Comparison of ENCODE assay signal across 2 cellular contexts in the genomic region with DNA sequence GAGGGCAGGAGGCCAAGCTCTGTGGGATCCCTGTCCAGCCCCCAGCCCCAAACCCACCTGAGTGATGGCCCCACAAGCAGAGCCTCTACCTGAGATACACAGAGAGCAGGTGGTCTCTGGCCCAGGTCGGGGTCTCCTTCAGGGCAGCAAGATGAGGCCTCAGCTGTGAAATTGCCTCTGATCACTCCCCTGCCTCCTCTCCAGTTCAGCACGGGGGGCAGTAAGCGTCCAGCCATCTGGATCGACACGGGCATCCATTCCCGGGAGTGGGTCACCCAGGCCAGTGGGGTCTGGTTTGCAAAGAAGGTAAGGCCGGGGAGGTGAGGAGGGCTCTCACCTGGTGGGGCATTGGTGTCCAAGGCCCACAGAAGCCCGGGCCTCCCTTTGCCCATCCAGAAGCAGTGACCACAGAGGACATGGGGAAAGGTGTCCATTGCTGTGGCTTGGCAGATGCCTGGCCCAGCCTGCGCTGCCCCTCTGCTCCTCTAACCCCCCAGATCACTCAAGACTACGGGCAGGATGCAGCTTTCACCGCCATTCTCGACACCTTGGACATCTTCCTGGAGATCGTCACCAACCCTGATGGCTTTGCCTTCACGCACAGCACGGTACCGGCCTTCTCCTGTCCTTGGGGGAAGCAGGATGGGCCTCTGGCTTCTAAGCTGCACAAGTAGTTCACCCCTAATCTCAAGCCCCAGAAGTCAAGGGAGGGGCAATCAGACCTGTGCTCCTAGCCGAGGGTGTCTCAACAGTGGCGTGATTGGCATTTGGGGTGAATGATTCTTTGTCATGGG.
TF ChIP-seq lines count a peak whose summit lies in the region.

No MANE protein-coding gene starts in this region.

TF ChIP-seq in IMR-90, 13 proteins besides CTCF, POLR2A, EP300 and RAD21:
- no peak for TF ChIP-seq RCOR1 (IDR thresholded peaks at IDR 0.05; ENCODE audit: insufficient replicate concordance, low read length)
- no peak for TF ChIP-seq CHD1 (IDR thresholded peaks at IDR 0.05; ENCODE audit: low read depth, low read length)
- TF ChIP-seq MAZ (IDR thresholded peaks at IDR 0.05; ENCODE audit: borderline replicate concordance, low read depth, low read length): no peak
- no peak for TF ChIP-seq MAFK (IDR thresholded peaks at IDR 0.05; ENCODE audit: low read depth, low read length)
- no peak for TF ChIP-seq MXI1 (IDR thresholded peaks at IDR 0.05; ENCODE audit: borderline replicate concordance, low read depth, low read length)

TF ChIP-seq in K562, 482 proteins besides CTCF, POLR2A, EP300 and RAD21:
- TF ChIP-seq, protein P1, sequence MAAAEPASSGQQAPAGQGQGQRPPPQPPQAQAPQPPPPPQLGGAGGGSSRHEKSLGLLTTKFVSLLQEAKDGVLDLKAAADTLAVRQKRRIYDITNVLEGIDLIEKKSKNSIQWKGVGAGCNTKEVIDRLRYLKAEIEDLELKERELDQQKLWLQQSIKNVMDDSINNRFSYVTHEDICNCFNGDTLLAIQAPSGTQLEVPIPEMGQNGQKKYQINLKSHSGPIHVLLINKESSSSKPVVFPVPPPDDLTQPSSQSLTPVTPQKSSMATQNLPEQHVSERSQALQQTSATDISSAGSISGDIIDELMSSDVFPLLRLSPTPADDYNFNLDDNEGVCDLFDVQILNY (CRISPR knock-in tag; IDR thresholded peaks at IDR 0.05): 0 out of 2 replicates have a peak, but pooled peaks have one; percentile 57
- no peak for TF ChIP-seq NFE2 (IDR thresholded peaks at IDR 0.05; ENCODE audit: low read depth)
